In genomic region chr6:114998492-114998891, GRCh38 we compare ENCODE assay signal across 18 cellular contexts.
"Had no signal": no experiment of that assay in that cellular context is flagged by ENCODE, and none has a peak within 500 bp of the region (broad histone marks: within the 10 kb centered on the region; RNA-seq: fewer than 3 reads in every experiment).

No MANE protein-coding gene starts in this region.

- ATAC-seq: activated naive CD4-positive, alpha-beta T cell treated with anti-CD3 and anti-CD28 coated beads, Interleukin-2, amount 50 U/mL, for 72 hours; body of pancreas; gastrocnemius medialis; heart right ventricle; upper lobe of right lung had no signal

- H3K4me3 Mint-ChIP-seq: activated CD4-positive, alpha-beta T cell treated with anti-CD3 and anti-CD28 coated beads, Interleukin-2, amount 10 ng/mL, durations not matched to agents 7 days and 5 days; stimulated activated naive CD8-positive, alpha-beta T cell treated with anti-CD3 and anti-CD28 coated beads, Interleukin-15, amount 100 ng/mL, for 72 hours had no signal

- H3K36me3 Mint-ChIP-seq: activated naive CD4-positive, alpha-beta T cell treated with anti-CD3 and anti-CD28 coated beads, Interleukin-2, amount 50 U/mL, for 72 hours had no signal

- H3K4me1 Mint-ChIP-seq: activated CD4-positive, alpha-beta T cell treated with anti-CD3 and anti-CD28 coated beads, Interleukin-2, amount 10 ng/mL, durations not matched to agents 7 days and 5 days had no signal

- DNase-seq: activated CD4-positive, alpha-beta T cell treated with anti-CD3 and anti-CD28 coated beads, Interleukin-2, amount 10 ng/mL, durations not matched to agents 7 days and 5 days; activated CD4-positive, CD25-positive, alpha-beta regulatory T cell; activated T-cell treated with anti-CD3 and anti-CD28 coated beads for 4 hours; amniotic stem cell; body of pancreas; central memory CD4-positive, alpha-beta T cell; cortex of kidney; effector memory CD4-positive, alpha-beta T cell; gastrocnemius medialis; heart right ventricle; islet precursor cell; ovary; stimulated activated CD4-positive, alpha-beta T cell treated with anti-CD3 and anti-CD28 coated beads, Interleukin-4, amount 100 ng/mL, for 1 hour; stimulated activated CD8-positive, alpha-beta memory T cell treated with anti-CD3 and anti-CD28 coated beads, Interleukin-4, amount 100 ng/mL, for 48 hours; testis; upper lobe of right lung had no signal

- H3K9me3 ChIP-seq: body of pancreas, gastrocnemius medialis, ovary, testis, upper lobe of right lung had no signal

- H3K4me3 ChIP-seq: body of pancreas, gastrocnemius medialis, heart right ventricle, ovary, testis, upper lobe of right lung had no signal

- H3K4me1 ChIP-seq: body of pancreas, gastrocnemius medialis, heart right ventricle, testis, upper lobe of right lung had no signal

- H3K27me3 ChIP-seq: body of pancreas, gastrocnemius medialis, heart right ventricle, ovary, testis, upper lobe of right lung had no signal

- H3K27me3 Mint-ChIP-seq: activated CD4-positive, alpha-beta T cell treated with anti-CD3 and anti-CD28 coated beads, Interleukin-2, amount 10 ng/mL, durations not matched to agents 7 days and 5 days; stimulated activated naive CD8-positive, alpha-beta T cell treated with anti-CD3 and anti-CD28 coated beads, Interleukin-15, amount 100 ng/mL, for 72 hours had no signal

- H3K27ac Mint-ChIP-seq: activated CD4-positive, alpha-beta T cell treated with anti-CD3 and anti-CD28 coated beads, Interleukin-2, amount 10 ng/mL, durations not matched to agents 7 days and 5 days; activated naive CD4-positive, alpha-beta T cell treated with anti-CD3 and anti-CD28 coated beads, Interleukin-2, amount 50 U/mL, for 72 hours; stimulated activated naive CD8-positive, alpha-beta T cell treated with anti-CD3 and anti-CD28 coated beads, Interleukin-15, amount 100 ng/mL, for 72 hours had no signal

- H3K36me3 ChIP-seq: gastrocnemius medialis, heart right ventricle, ovary, upper lobe of right lung had no signal

- H3K27ac ChIP-seq: body of pancreas, gastrocnemius medialis, heart right ventricle, ovary, testis, upper lobe of right lung had no signal
